ENCODE assay signal across 7 cellular contexts in the genomic region with DNA sequence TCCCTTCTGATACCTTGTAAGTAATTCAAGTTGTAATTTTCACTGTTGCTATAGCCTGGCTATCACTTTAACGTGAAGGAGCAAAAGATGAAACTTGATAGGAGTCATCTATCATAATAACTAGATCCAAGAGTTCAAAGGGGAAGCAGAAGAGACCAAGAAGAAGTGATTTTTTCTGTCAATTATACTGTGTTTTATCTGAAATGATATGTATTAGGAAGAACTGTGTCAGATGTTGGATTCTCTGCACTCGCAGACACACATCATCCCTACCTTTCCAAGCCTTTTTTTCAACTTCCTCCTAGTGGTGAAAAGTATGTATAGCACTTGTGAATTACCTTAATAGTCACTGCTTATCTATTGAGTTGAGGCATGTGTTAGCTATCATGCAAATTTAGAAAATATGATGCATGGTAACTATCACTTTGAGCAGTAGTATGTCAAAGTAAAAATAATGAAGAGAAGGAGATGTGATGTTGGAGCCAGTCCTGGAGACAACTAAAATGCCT.
DNase-seq lines count a peak whose midpoint lies in the region; ATAC-seq, FAIRE-seq and TF ChIP-seq lines count a peak whose summit lies in the region.
"Not testable (repeated sequence)": the region's sequence is repeated elsewhere in the genome, so short reads cannot be mapped to it uniquely, and the experiment has no call there.

No MANE protein-coding gene starts in this region.

- TF ChIP-seq RAD21 in K562 (CRISPR knock-in tag; conservative IDR thresholded peaks at IDR 0.05 in 1 of 2, IDR thresholded peaks at IDR 0.05 in 1 of 2) = not testable (repeated sequence)

- TF ChIP-seq EP300 in K562 (IDR thresholded peaks at IDR 0.05; ENCODE audit: low read length) = not testable (repeated sequence)

- H3K9ac ChIP-seq in K562 (ENCODE audit: insufficient read depth in 1 of 2, low read depth in 2 of 2, low read length in 2 of 2) = not testable (repeated sequence)

- 3% methylated on average over 2 of the region's 2 CpGs for WGBS in K562 (ENCODE audit: insufficient coverage, low coverage, missing lambda C conversion rate)

- DNase-seq in H54 (ENCODE audit: insufficient read length, low spot score); OCI-LY7 (ENCODE audit: low spot score); K562 (ENCODE audit: extremely low read depth in 1 of 4, low spot score in 3 of 4): not testable (repeated sequence)

- not testable (repeated sequence) for H3K27me3 ChIP-seq in K562 (ENCODE audit: control insufficient read depth in 2 of 2, insufficient read depth in 2 of 2, low read length in 2 of 2)

- not testable (repeated sequence) for H3K79me2 ChIP-seq in OCI-LY7 (ENCODE audit: insufficient read depth, low read depth, low read length); K562 (ENCODE audit: control insufficient read depth, insufficient read depth, low read length)

- not testable (repeated sequence) for H3K4me1 ChIP-seq in OCI-LY7 (ENCODE audit: insufficient read depth, low read length, poor library complexity, severe bottlenecking); K562 (replicated peaks in 1 of 2; ENCODE audit: control insufficient read depth in 2 of 2, insufficient read depth in 2 of 2, low read length in 2 of 2)

- not testable (repeated sequence) for H3K27ac ChIP-seq in OCI-LY7 (ENCODE audit: low read depth, low read length, poor library complexity, severe bottlenecking); K562 (ENCODE audit: extremely low read depth, low read depth, low read length)

- H3K4me3 ChIP-seq in OCI-LY7 (ENCODE audit: low read depth, low read length, poor library complexity, severe bottlenecking); K562: not testable (repeated sequence)

- in situ Hi-C loops in K562 (cut with MboI) = not testable (repeated sequence)

- H3K36me3 ChIP-seq in OCI-LY7 (ENCODE audit: insufficient read depth, low read length); K562 (ENCODE audit: control insufficient read depth, insufficient read depth, low read length): not testable (repeated sequence)

- not testable (repeated sequence) for BruUV-seq in OCI-LY7 (replicated peaks; lab: Mats Ljungman, UMichigan); K562 (replicated peaks; lab: Mats Ljungman, UMichigan)

- H2AFZ ChIP-seq in OCI-LY7 (ENCODE audit: low read length); K562 (ENCODE audit: low read depth, low read length): not testable (repeated sequence)

- peak; percentile 42 for TF ChIP-seq CTCF in OCI-LY7 (conservative IDR thresholded peaks at IDR 0.05; ENCODE audit: low read length)
- not testable (repeated sequence) for TF ChIP-seq CTCF in K562 (IDR thresholded peaks at IDR 0.05 in 2 of 3, conservative IDR thresholded peaks at IDR 0.05 in 1 of 3; ENCODE audit: insufficient read depth in 2 of 3, low read depth in 1 of 3, low read length in 3 of 3)

- intact Hi-C loops in OCI-LY7 (cut with micrococcal nuclease; ENCODE audit: unreplicated experiment); K562 (cut with micrococcal nuclease): not testable (repeated sequence)

- FAIRE-seq in G401.6 (lab: Jason Lieb, UNC) (peak; percentile 58), H54 (lab: Jason Lieb, UNC) (peak; percentile 97), K562 (lab: Jason Lieb, UNC) (peak; percentile 83), islet of Langerhans (lab: Jason Lieb, UNC) (peak; percentile 97)

- ATAC-seq in GM18870 (IDR thresholded peaks at IDR 0.05; ENCODE audit: unreplicated experiment) (peak; percentile 69), HG03025 (IDR thresholded peaks at IDR 0.05; ENCODE audit: low FRiP score, unreplicated experiment) (peak; percentile 66)
- not testable (repeated sequence) for ATAC-seq in K562

- H3K9me3 ChIP-seq in OCI-LY7 (ENCODE audit: low read length); K562 (replicated peaks; ENCODE audit: control insufficient read depth, insufficient read depth, low read depth, low read length): not testable (repeated sequence)

- not testable (repeated sequence) for H3K9me1 ChIP-seq in K562 (ENCODE audit: control insufficient read depth, insufficient read depth, low read length)

- H4K20me1 ChIP-seq in OCI-LY7 (ENCODE audit: insufficient read depth, low read length); K562 (replicated peaks; ENCODE audit: control insufficient read depth, insufficient read depth, low read length): not testable (repeated sequence)

- not testable (repeated sequence) for TF ChIP-seq POLR2A in H54 (IDR thresholded peaks at IDR 0.05; ENCODE audit: low read depth, low read length); K562 (conservative IDR thresholded peaks at IDR 0.05)

- CTCF ChIA-PET in OCI-LY7 (lab: Charles Lee; ENCODE audit: unreplicated experiment); K562 (lab: Yijun Ruan, JAX; ENCODE audit: low intra/inter-chr PET ratio): not testable (repeated sequence)

- not testable (repeated sequence) for H3K9me2 ChIP-seq in OCI-LY7 (ENCODE audit: insufficient read depth, low read length)

- POLR2A ChIA-PET in OCI-LY7 (lab: Charles Lee); K562 (lab: Yijun Ruan, JAX): not testable (repeated sequence)

- not testable (repeated sequence) for H3K4me2 ChIP-seq in OCI-LY7 (ENCODE audit: low read length); K562 (ENCODE audit: insufficient read depth, low read length)
